In genomic region chr11:119092880-119093665, GRCh38 we compare ENCODE assay signal across 8 cellular contexts. TPM values are rescaled to one million over a fixed set of nuclear protein-coding genes. Genes with fewer than 3 reads are reported as not detected.
DNase-seq lines count a peak whose midpoint lies in the region; ATAC-seq and TF ChIP-seq lines count a peak whose summit lies in the region.

No MANE protein-coding gene starts in this region.

- no peak overlapping the region for H3K18ac ChIP-seq in mesenchymal stem cell (ENCODE audit: low read depth in 1 of 2, low read length in 2 of 2)

- peak overlapping the region; percentile 89 for H3K9ac ChIP-seq in mesenchymal stem cell (ENCODE audit: low read length)

- no peak overlapping the region for H2BK120ac ChIP-seq in mesenchymal stem cell (ENCODE audit: low read depth, low read length)

- H3K9me3 ChIP-seq in HEK293 (ENCODE audit: control insufficient read depth, insufficient read depth, low read depth, low read length) (no peaks in the 10 kb centered on the region), mesenchymal stem cell (ENCODE audit: control insufficient read depth, low read length) (no peaks in the 10 kb centered on the region)

- peak; percentile 47 for DNase-seq in Ammon's horn (ENCODE audit: low spot score)
- peak; percentile 27 for DNase-seq in amniotic epithelial cell (ENCODE audit: low read depth)
- peak; percentile 19 for DNase-seq in mesenchymal stem cell
- DNase-seq in NCI-H1930 (lab: John Stamatoyannopoulos, UW): no peak
- DNase-seq in NCI-H187 (lab: John Stamatoyannopoulos, UW): no peak

- peak overlapping the region in 1 of 2 experiments; percentile 1 for H3K4ac ChIP-seq in mesenchymal stem cell (ENCODE audit: low read depth in 1 of 2, low read length in 2 of 2)

- H2AFZ ChIP-seq in mesenchymal stem cell (ENCODE audit: low read depth, low read length): no peak overlapping the region

- no peak overlapping the region for H2BK5ac ChIP-seq in mesenchymal stem cell (ENCODE audit: low read depth, low read length, poor library complexity, severe bottlenecking)

- no peaks in the 10 kb centered on the region for H3K4me1 ChIP-seq in HEK293 (ENCODE audit: control insufficient read depth, insufficient read depth, low read length)
- H3K4me1 ChIP-seq in mesenchymal stem cell (ENCODE audit: control insufficient read depth, insufficient read depth, low read depth, low read length): peaks cover 16% of the 10 kb centered on the region

- H4K8ac ChIP-seq in mesenchymal stem cell (ENCODE audit: low read length): no peak overlapping the region

- no peaks in the 10 kb centered on the region for H3K27me3 ChIP-seq in mesenchymal stem cell (ENCODE audit: control insufficient read depth in 1 of 2, insufficient read depth in 1 of 2, low read length in 2 of 2)

- H2BK12ac ChIP-seq in mesenchymal stem cell (ENCODE audit: low read length in 2 of 2): no peak overlapping the region

- ATAC-seq in HG03196 (IDR thresholded peaks at IDR 0.05; ENCODE audit: unreplicated experiment) (no peak), HG03432 (IDR thresholded peaks at IDR 0.05; ENCODE audit: unreplicated experiment) (no peak)

- TF ChIP-seq CTCF in HEK293 (tag by site-specific recombination; IDR thresholded peaks at IDR 0.05): no peak

- H3K36me3 ChIP-seq in HEK293 (ENCODE audit: control insufficient read depth in 2 of 2, insufficient read depth in 1 of 2, low read length in 2 of 2) (peaks cover 0 to 75% of the 10 kb centered on the region in 2 experiments; a peak in 1 of 3 replicates), mesenchymal stem cell (ENCODE audit: control insufficient read depth in 1 of 2, insufficient read depth in 2 of 2, low read depth in 1 of 2, low read length in 2 of 2) (peaks cover 41 to 66% of the 10 kb centered on the region in 2 experiments)

- no peak overlapping the region for H2AK5ac ChIP-seq in mesenchymal stem cell (ENCODE audit: low read length, severe bottlenecking)

- H2BK15ac ChIP-seq in mesenchymal stem cell (ENCODE audit: low read depth, poor library complexity, severe bottlenecking): no peak overlapping the region

- POLR2A ChIA-PET in HEK293 (lab: Yijun Ruan, JAX): interaction anchor here (0.5 to 3.8 kb wide), 13 partner anchors 8 to 412 kb away, joined by 3 to 27 read pairs (median 4); partner anchors contain the start of genes C2CD2L, DPAGT1, HINFP and HMBS

- H3K79me1 ChIP-seq in mesenchymal stem cell (replicated peaks; ENCODE audit: low read length, poor library complexity, severe bottlenecking): peaks cover 13% of the 10 kb centered on the region

- H3K4me3 ChIP-seq in HEK293 (ENCODE audit: low read depth, low read length) (peak overlapping the region; percentile 98), mesenchymal stem cell (ENCODE audit: insufficient read depth in 1 of 2, low read depth in 1 of 2, low read length in 2 of 2) (peak overlapping the region in 1 of 2 experiments; percentile 94)

- no peak overlapping the region for H3K14ac ChIP-seq in mesenchymal stem cell (ENCODE audit: low read length in 2 of 2)

- 66% methylated on average over 12 of the region's 12 CpGs for WGBS in mesenchymal stem cell

- CTCF ChIA-PET in HEK293 (lab: Yijun Ruan, JAX): interaction anchor here (0.8 kb wide), 2 partner anchors 104 to 281 kb away, joined by 3 to 4 read pairs; no protein-coding TSS in a partner anchor

- H3K23ac ChIP-seq in mesenchymal stem cell (ENCODE audit: low read length in 2 of 2): peak overlapping the region in 1 of 2 experiments; percentile 48

- no peak overlapping the region for H4K91ac ChIP-seq in mesenchymal stem cell (ENCODE audit: low read length)

- H3K27ac ChIP-seq in HEK293 (ENCODE audit: extremely low read depth, low read depth, low read length) (peak overlapping the region; percentile 82; the same call in 1 of the 2 replicates), mesenchymal stem cell (ENCODE audit: low read length, poor library complexity, severe bottlenecking) (peak overlapping the region; percentile 24)

- peak overlapping the region; percentile 96 for H3K4me2 ChIP-seq in mesenchymal stem cell (ENCODE audit: low read length, poor library complexity, severe bottlenecking)

TF ChIP-seq in HEK293, 187 proteins besides CTCF, POLR2A, EP300 and RAD21 (continues in another document):
- TF ChIP-seq SCRT1 (tag by site-specific recombination; IDR thresholded peaks at IDR 0.05; ENCODE audit: borderline replicate concordance): peak; percentile 92
- TF ChIP-seq ZNF391 (tag by site-specific recombination; IDR thresholded peaks at IDR 0.05; ENCODE audit: borderline replicate concordance, low read depth): no peak
- TF ChIP-seq HOXD13 (CRISPR knock-in tag; IDR thresholded peaks at IDR 0.05; ENCODE audit: borderline replicate concordance): 0 out of 2 replicates have a peak, but pooled peaks have one; percentile 29
- peak; percentile 66 for TF ChIP-seq ZNF18 (tag by site-specific recombination; IDR thresholded peaks at IDR 0.05)
- peak; percentile 49 for TF ChIP-seq ZNF335 (tag by site-specific recombination; conservative IDR thresholded peaks at IDR 0.05)
- TF ChIP-seq KLF10 (tag by site-specific recombination; IDR thresholded peaks at IDR 0.05): no peak
- peak; percentile 94 for TF ChIP-seq SCRT2 (tag by site-specific recombination; IDR thresholded peaks at IDR 0.05)
- TF ChIP-seq ZEB2 (tag by site-specific recombination; IDR thresholded peaks at IDR 0.05): 0 out of 2 replicates have a peak, but pooled peaks have one; percentile 12
- no peak for TF ChIP-seq OVOL3 (tag by site-specific recombination; IDR thresholded peaks at IDR 0.05)
- peak; percentile 53; the same call in 1 of the 2 replicates for TF ChIP-seq REST (tag by site-specific recombination; IDR thresholded peaks at IDR 0.05)
- TF ChIP-seq HIC1 (tag by site-specific recombination; IDR thresholded peaks at IDR 0.05): peak; percentile 78; the same call in 1 of the 2 replicates
- 0 out of 2 replicates have a peak, but pooled peaks have one; percentile 25 for TF ChIP-seq ZBTB20 (tag by site-specific recombination; IDR thresholded peaks at IDR 0.05)

RNA-seq across cellular contexts. Expression of gene HMBS, which starts 8.4 kb away (rescaled TPM):
- polyA plus RNA-seq in mesenchymal stem cell (2013, experiment 1 of 2): 20.1 TPM
- 19.2 TPM for polyA plus RNA-seq in mesenchymal stem cell (2013, experiment 2 of 2)

RNA-seq across cellular contexts. Expression of gene DPAGT1, which starts 8.6 kb away (rescaled TPM):
- polyA plus RNA-seq in mesenchymal stem cell (2013, experiment 1 of 2): 42.7 TPM
- 37.9 TPM for polyA plus RNA-seq in mesenchymal stem cell (2013, experiment 2 of 2)

RNA-seq across cellular contexts. Expression of gene C2CD2L, which starts 14.1 kb away (rescaled TPM):
- 7.7 TPM for polyA plus RNA-seq in mesenchymal stem cell (2013, experiment 1 of 2)
- polyA plus RNA-seq in mesenchymal stem cell (2013, experiment 2 of 2): 7.4 TPM

RNA-seq across cellular contexts. Expression of gene VPS11, which starts 25.5 kb away (rescaled TPM):
- polyA plus RNA-seq in mesenchymal stem cell (2013, experiment 1 of 2): 29.0 TPM
- polyA plus RNA-seq in mesenchymal stem cell (2013, experiment 2 of 2): 29.0 TPM

RNA-seq across cellular contexts. Expression of gene HINFP, which starts 28.3 kb away (rescaled TPM):
- polyA plus RNA-seq in mesenchymal stem cell (2013, experiment 1 of 2): 13.5 TPM
- 13.2 TPM for polyA plus RNA-seq in mesenchymal stem cell (2013, experiment 2 of 2)

Comparison
In these comparisons a context has a peak if more than half of its experiments do, and no peak if none do; other contexts are left out.
1. DNase-seq: peak in Ammon's horn (single experiment), amniotic epithelial cell (single experiment) and mesenchymal stem cell (single experiment); none in NCI-H1930 (0 of 2) and NCI-H187 (0 of 2).